Comparison of ENCODE assay signal across 25 cellular contexts in genomic region chr13:41633776-41634175, GRCh38.
"Had no signal": no experiment of that assay in that cellular context is flagged by ENCODE, and none has a peak within 500 bp of the region (broad histone marks: within the 10 kb centered on the region; RNA-seq: fewer than 3 reads in every experiment).

No MANE protein-coding gene starts in this region.

- H3K9ac ChIP-seq: neural progenitor cell had no signal

- H2AFZ ChIP-seq: hepatocyte, neural progenitor cell had no signal

- H3K9me3 Mint-ChIP-seq: endodermal cell; naive thymus-derived CD8-positive, alpha-beta T cell; stimulated activated naive CD8-positive, alpha-beta T cell treated with anti-CD3 and anti-CD28 coated beads, Interleukin-15, Interleukin-2, amounts not matched to agents 100 ng/mL and 50 ng/mL, for 24 hours had no signal

- H3K27ac Mint-ChIP-seq: endodermal cell; progenitor cell of endocrine pancreas; stimulated activated memory B cell treated with anti-CD40 and anti-IgM and Interleukin-4, amounts not matched to agents 10 μg/mL and 1 μg/mL and 100 μg/mL, for 72 hours; stimulated activated naive CD8-positive, alpha-beta T cell treated with anti-CD3 and anti-CD28 coated beads, Interleukin-15, Interleukin-2, amounts not matched to agents 100 ng/mL and 50 ng/mL, for 24 hours had no signal

- H3K4me3 ChIP-seq: coronary artery, hepatocyte, lung, mucosa of descending colon, neural progenitor cell, pancreas, tibial artery, upper lobe of right lung, vagina had no signal

- H3K4me1 Mint-ChIP-seq: stimulated activated memory B cell treated with anti-CD40 and anti-IgM and Interleukin-4, amounts not matched to agents 10 μg/mL and 1 μg/mL and 100 μg/mL, for 72 hours had no signal

- H3K79me2 ChIP-seq: hepatocyte had no signal

- FAIRE-seq: endothelial cell of umbilical vein, pancreas, small intestine had no signal

- DNase-seq: effector CD4-positive, alpha-beta T cell; endodermal cell; erythroblast; foreskin keratinocyte; left colon; left ventricle myocardium superior; mucosa of descending colon; naive thymus-derived CD8-positive, alpha-beta T cell; occipital lobe; pancreas; right cardiac atrium; small intestine; stimulated activated CD4-positive, alpha-beta T cell treated with anti-CD3 and anti-CD28 coated beads, Interleukin-4, amount 100 ng/mL, for 1 hour; stimulated activated CD8-positive, alpha-beta memory T cell treated with anti-CD3 and anti-CD28 coated beads, Interleukin-4, amount 100 ng/mL, for 48 hours; tibial artery; upper lobe of right lung had no signal

- H3K36me3 ChIP-seq: neural progenitor cell, pancreas, tibial artery, upper lobe of right lung, vagina had no signal

- ATAC-seq: foreskin keratinocyte; left colon; left ventricle myocardium superior; mucosa of descending colon; naive thymus-derived CD8-positive, alpha-beta T cell; pancreas; right cardiac atrium; stimulated activated memory B cell treated with anti-CD40 and anti-IgM and Interleukin-4, amounts not matched to agents 10 μg/mL and 1 μg/mL and 100 μg/mL, for 72 hours; upper lobe of right lung had no signal

- H3K9me3 ChIP-seq: mucosa of descending colon, pancreas, tibial artery, upper lobe of right lung, vagina had no signal

- H3K4me1 ChIP-seq: foreskin keratinocyte, pancreas, vagina had no signal

- H3K27me3 Mint-ChIP-seq: naive thymus-derived CD8-positive, alpha-beta T cell; progenitor cell of endocrine pancreas; stimulated activated memory B cell treated with anti-CD40 and anti-IgM and Interleukin-4, amounts not matched to agents 10 μg/mL and 1 μg/mL and 100 μg/mL, for 72 hours; stimulated activated naive CD8-positive, alpha-beta T cell treated with anti-CD3 and anti-CD28 coated beads, Interleukin-15, Interleukin-2, amounts not matched to agents 100 ng/mL and 50 ng/mL, for 24 hours had no signal

- H3K4me2 ChIP-seq: hepatocyte, neural progenitor cell had no signal

- H3K27me3 ChIP-seq: foreskin keratinocyte, hepatocyte, neural progenitor cell, pancreas, tibial artery, upper lobe of right lung, vagina had no signal

- H3K4me3 Mint-ChIP-seq: endodermal cell; naive thymus-derived CD8-positive, alpha-beta T cell; neural progenitor cell; stimulated activated memory B cell treated with anti-CD40 and anti-IgM and Interleukin-4, amounts not matched to agents 10 μg/mL and 1 μg/mL and 100 μg/mL, for 72 hours; stimulated activated naive CD8-positive, alpha-beta T cell treated with anti-CD3 and anti-CD28 coated beads, Interleukin-15, Interleukin-2, amounts not matched to agents 100 ng/mL and 50 ng/mL, for 24 hours had no signal

- H3K27ac ChIP-seq: coronary artery, foreskin keratinocyte, hepatocyte, neural progenitor cell, pancreas, tibial artery, upper lobe of right lung, vagina had no signal
